In the genomic region with DNA sequence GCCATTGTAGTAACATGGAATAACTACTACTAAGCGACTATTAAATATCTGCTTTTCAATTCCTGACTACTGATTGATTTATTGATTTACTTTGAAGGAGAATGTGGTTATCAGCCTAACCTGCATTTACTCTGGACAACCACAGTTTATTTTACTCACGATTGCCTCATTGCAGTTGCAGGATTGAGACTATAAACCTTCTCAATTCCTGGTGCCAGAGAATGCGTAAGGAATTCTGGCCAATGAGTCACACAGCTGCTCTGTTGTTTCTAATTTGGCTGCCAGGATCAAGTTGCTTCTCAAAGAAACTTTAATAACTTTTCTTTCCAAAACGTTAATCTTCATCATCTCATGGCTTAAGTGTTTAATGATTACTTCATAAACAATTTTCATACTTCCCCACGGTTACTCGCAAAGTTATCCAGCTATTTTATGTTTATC, we compare ENCODE assay signal across 10 cellular contexts. TPM values are rescaled to one million over a fixed set of nuclear protein-coding genes. Genes with fewer than 3 reads are reported as not detected.
DNase-seq lines count a peak whose midpoint lies in the region; ATAC-seq and TF ChIP-seq lines count a peak whose summit lies in the region.
"Had no signal": no experiment of that assay in that cellular context is flagged by ENCODE, and none has a peak within 500 bp of the region (broad histone marks: within the 10 kb centered on the region; RNA-seq: fewer than 3 reads in every experiment).

No MANE protein-coding gene starts in this region.

- no peaks in the 10 kb centered on the region for H3K36me3 Mint-ChIP-seq in osteocyte (ENCODE audit: unreplicated experiment)

- H3K9me3 Mint-ChIP-seq in osteocyte (ENCODE audit: unreplicated experiment) = peaks cover 4% of the 10 kb centered on the region

- intact Hi-C loops in Panc1 (cut with micrococcal nuclease; ENCODE audit: unreplicated experiment) = no loop called here

- in situ Hi-C loops in Caki2 (cut with HindIII; ENCODE audit: low pct_unique_long_range_greater_than_20kb, low sequenced_read_pairs) = no loop called here
- in situ Hi-C loops in Panc1 (cut with HindIII; ENCODE audit: low pct_unique_long_range_greater_than_20kb, low sequenced_read_pairs) = no loop called here

- no peak overlapping the region for H3K27ac ChIP-seq in Panc1 (ENCODE audit: low read length)

- peak overlapping the region; percentile 55 for H3K27ac Mint-ChIP-seq in osteocyte (ENCODE audit: unreplicated experiment)

- H3K36me3 ChIP-seq in Panc1 (ENCODE audit: control insufficient read depth, insufficient read depth, low read length) = no peaks in the 10 kb centered on the region
- H3K36me3 ChIP-seq: tibial nerve had no signal

- POLR2A ChIA-PET in Panc1 (lab: Charles Lee) = no interaction called here

- ATAC-seq in Panc1 = no peak
- ATAC-seq in activated CD4-positive, CD25-positive, alpha-beta regulatory T cell treated with anti-CD3 and anti-CD28 coated beads, Interleukin-2, amount 50 U/mL, for 24 hours = no peak

- no peak for TF ChIP-seq CTCF in Panc1 (IDR thresholded peaks at IDR 0.05)
- TF ChIP-seq CTCF in fibroblast of pulmonary artery (IDR thresholded peaks at IDR 0.05; ENCODE audit: low read length, missing control alignments) = peak; percentile 0
- no peak for TF ChIP-seq CTCF in osteocyte (IDR thresholded peaks at IDR 0.05)

- H3K9me3 ChIP-seq in Panc1 (ENCODE audit: control insufficient read depth, insufficient read depth, low read depth, low read length) = peaks cover 31% of the 10 kb centered on the region; the same call in 1 of the 2 replicates

- peaks cover 3% of the 10 kb centered on the region for H3K27me3 Mint-ChIP-seq in osteocyte (ENCODE audit: unreplicated experiment)

- peaks cover 25% of the 10 kb centered on the region for H3K4me1 Mint-ChIP-seq in osteocyte (ENCODE audit: unreplicated experiment)

- no peaks in the 10 kb centered on the region for H3K4me1 ChIP-seq in Panc1 (ENCODE audit: control insufficient read depth, insufficient read depth, low read length)

- DNase-seq in Caki2 (ENCODE audit: low read depth) (peak; percentile 57), Panc1 (ENCODE audit: low read depth, low spot score) (peak; percentile 5), fibroblast of pulmonary artery (ENCODE audit: low read depth) (peak; percentile 94), osteocyte (ENCODE audit: extremely low spot score, unreplicated experiment) (no peak), iPS-NIHi7 (ENCODE audit: extremely low spot score) (no peak), activated gamma-delta T cell treated with Interleukin-2 at 50 U/mL for 16 hours (no peak)
- no peak for DNase-seq in NK-92 treated with Interleukin-12 subunit alpha and Interleukin-12 subunit beta, amount 100 ng/mL, for 24 hours (lab: John Stamatoyannopoulos, UW)
- DNase-seq: activated naive CD4-positive, alpha-beta T cell treated with Interleukin-2 at 50 U/mL for 16 hours had no signal

- no peak overlapping the region for H3K4me3 ChIP-seq in Panc1 (ENCODE audit: low read depth in 2 of 2, low read length in 2 of 2)
- H3K4me3 ChIP-seq in fibroblast of pulmonary artery (replicated peaks; ENCODE audit: low read depth, low read length) = peak overlapping the region; percentile 15
- H3K4me3 ChIP-seq: tibial nerve had no signal

- peak overlapping the region; percentile 6 for H3K4me3 Mint-ChIP-seq in osteocyte (ENCODE audit: unreplicated experiment)

- CTCF ChIA-PET in Panc1 (lab: Charles Lee) = no interaction called here

- no TSS peak for BruUV-seq in Panc1 (replicated peaks; lab: Mats Ljungman, UMichigan)

- H3K27me3 ChIP-seq in Panc1 (ENCODE audit: control insufficient read depth, insufficient read depth, low read length) = no peaks in the 10 kb centered on the region
- H3K27me3 ChIP-seq: tibial nerve had no signal

RNA-seq across cellular contexts. Expression of gene TMTC1, which starts 13.1 kb away (rescaled TPM):
- total RNA-seq in Caki2 (2014; rRNA removed; shearing (Covaris generic); ENCODE audit: low replicate concordance) = 3.2 TPM in 2 replicates
- total RNA-seq in Panc1 (2021; ENCODE audit: unreplicated experiment) (0.28 TPM), osteocyte (35.3 and 37.5 TPM in 2 replicates)
- polyA plus RNA-seq in Panc1 (2012; ENCODE audit: insufficient read length) = not detected

Comparison
In these comparisons a context has a peak if more than half of its experiments do, and no peak if none do; other contexts are left out.
1. DNase-seq: peak in Caki2 (single experiment), Panc1 (single experiment) and fibroblast of pulmonary artery (single experiment); none in osteocyte (single experiment), iPS-NIHi7 (single experiment), NK-92 treated with Interleukin-12 subunit alpha and Interleukin-12 subunit beta, amount 100 ng/mL, for 24 hours (single experiment) and activated gamma-delta T cell treated with Interleukin-2 at 50 U/mL for 16 hours (single experiment).